Comparison of ENCODE assay signal across 21 cellular contexts in genomic region chr12:49545815-49546214, GRCh38. TPM values are rescaled to one million over a fixed set of nuclear protein-coding genes. Genes with fewer than 3 reads are reported as not detected.
"Had no signal": no experiment of that assay in that cellular context is flagged by ENCODE, and none has a peak within 500 bp of the region (broad histone marks: within the 10 kb centered on the region; RNA-seq: fewer than 3 reads in every experiment).

No MANE protein-coding gene starts in this region.

- H3K27ac Mint-ChIP-seq: naive thymus-derived CD4-positive, alpha-beta T cell; nephron progenitor cell; stimulated activated memory B cell treated with anti-CD40 and anti-IgM and Interleukin-4, amounts not matched to agents 10 μg/mL and 1 μg/mL and 100 μg/mL, for 72 hours; stimulated activated naive CD8-positive, alpha-beta T cell treated with anti-CD3 and anti-CD28 coated beads, Interleukin-15, Interleukin-2, amounts not matched to agents 100 ng/mL and 50 ng/mL, for 24 hours had no signal

- H3K9me3 ChIP-seq: heart left ventricle, neutrophil, right atrium auricular region, tibial nerve had no signal

- H3K36me3 ChIP-seq: heart left ventricle, neutrophil, right atrium auricular region, tibial nerve had no signal

- H3K27ac ChIP-seq: coronary artery, heart left ventricle, neutrophil, right atrium auricular region, tibial nerve had no signal

- H3K9me3 Mint-ChIP-seq: nephron progenitor cell; stimulated activated memory B cell treated with anti-CD40 and anti-IgM and Interleukin-4, amounts not matched to agents 10 μg/mL and 1 μg/mL and 100 μg/mL, for 72 hours; stimulated activated naive CD8-positive, alpha-beta T cell treated with anti-CD3 and anti-CD28 coated beads, Interleukin-15, Interleukin-2, amounts not matched to agents 100 ng/mL and 50 ng/mL, for 24 hours had no signal

- H3K36me3 Mint-ChIP-seq: naive thymus-derived CD4-positive, alpha-beta T cell; stimulated activated memory B cell treated with anti-CD40 and anti-IgM and Interleukin-4, amounts not matched to agents 10 μg/mL and 1 μg/mL and 100 μg/mL, for 72 hours had no signal

- H3K4me3 Mint-ChIP-seq: naive thymus-derived CD4-positive, alpha-beta T cell; stimulated activated memory B cell treated with anti-CD40 and anti-IgM and Interleukin-4, amounts not matched to agents 10 μg/mL and 1 μg/mL and 100 μg/mL, for 72 hours; stimulated activated naive CD8-positive, alpha-beta T cell treated with anti-CD3 and anti-CD28 coated beads, Interleukin-15, Interleukin-2, amounts not matched to agents 100 ng/mL and 50 ng/mL, for 24 hours had no signal

- ATAC-seq: esophagus mucosa; heart left ventricle; left colon; left ventricle myocardium superior; naive thymus-derived CD4-positive, alpha-beta T cell; stimulated activated memory B cell treated with anti-CD40 and anti-IgM and Interleukin-4, amounts not matched to agents 10 μg/mL and 1 μg/mL and 100 μg/mL, for 72 hours had no signal

- H3K4me2 ChIP-seq: smooth muscle cell had no signal

- H3K4me3 ChIP-seq: coronary artery, heart left ventricle, right atrium auricular region, smooth muscle cell, tibial nerve had no signal

- DNase-seq: effector CD4-positive, alpha-beta T cell; hippocampal formation; left colon; left ventricle myocardium superior; mesendoderm; naive thymus-derived CD4-positive, alpha-beta T cell; nephron progenitor cell; stimulated activated CD4-positive, alpha-beta T cell treated with anti-CD3 and anti-CD28 coated beads, Interleukin-4, amount 100 ng/mL, for 1 hour; stimulated activated CD8-positive, alpha-beta memory T cell treated with anti-CD3 and anti-CD28 coated beads, Interleukin-4, amount 100 ng/mL, for 48 hours had no signal

- H3K27me3 ChIP-seq: right atrium auricular region had no signal

RNA-seq across cellular contexts. Expression of gene KCNH3, which starts 7.0 kb away (rescaled TPM):
- total RNA-seq: esophagus mucosa, glomerular endothelial cell, lung microvascular endothelial cell had no signal

RNA-seq across cellular contexts. Expression of gene FAM186B, which starts 59.6 kb away (rescaled TPM):
- total RNA-seq: temporal lobe had no signal
